9 cellular contexts compared by ENCODE assay signal in genomic region chr1:206664740-206665139, GRCh38.
"Had no signal": no experiment of that assay in that cellular context is flagged by ENCODE, and none has a peak within 500 bp of the region (broad histone marks: within the 10 kb centered on the region; RNA-seq: fewer than 3 reads in every experiment).

No MANE protein-coding gene starts in this region.

- DNase-seq: activated gamma-delta T cell had no signal

- H3K9me3 Mint-ChIP-seq: activated naive CD8-positive, alpha-beta T cell treated with anti-CD3 and anti-CD28 coated beads for 36 hours; activated T-cell treated with anti-CD3 and anti-CD28 coated beads, Interleukin-2, amount 50 U/mL, for 24 hours; endodermal cell; natural killer cell had no signal

- H3K36me3 ChIP-seq: suprapubic skin, upper lobe of left lung had no signal

- H3K27ac ChIP-seq: suprapubic skin had no signal

- H3K4me3 Mint-ChIP-seq: activated naive CD8-positive, alpha-beta T cell treated with anti-CD3 and anti-CD28 coated beads for 36 hours had no signal

- H3K4me3 ChIP-seq: mucosa of descending colon, suprapubic skin had no signal

- H3K9me3 ChIP-seq: mucosa of descending colon, suprapubic skin, upper lobe of left lung had no signal

- H3K27ac Mint-ChIP-seq: activated naive CD8-positive, alpha-beta T cell treated with anti-CD3 and anti-CD28 coated beads for 36 hours; activated T-cell treated with anti-CD3 and anti-CD28 coated beads, Interleukin-2, amount 50 U/mL, for 24 hours; endodermal cell; natural killer cell; progenitor cell of endocrine pancreas had no signal

- H3K36me3 Mint-ChIP-seq: activated naive CD8-positive, alpha-beta T cell treated with anti-CD3 and anti-CD28 coated beads for 36 hours; natural killer cell had no signal

- H3K27me3 ChIP-seq: upper lobe of left lung had no signal
